13 cellular contexts compared by ENCODE assay signal in genomic region chr11:10762185-10762584, GRCh38. TPM values are rescaled to one million over a fixed set of nuclear protein-coding genes. Genes with fewer than 3 reads are reported as not detected.
A peak's percentile ranks its signal among the peaks of the same experiment; 100 is the strongest.
DNase-seq lines count a peak whose midpoint lies in the region; ATAC-seq, FAIRE-seq and TF ChIP-seq lines count a peak whose summit lies in the region.
"Had no signal": no experiment of that assay in that cellular context is flagged by ENCODE, and none has a peak within 500 bp of the region (broad histone marks: within the 10 kb centered on the region; RNA-seq: fewer than 3 reads in every experiment).

No MANE protein-coding gene starts in this region.

- TF ChIP-seq CTCF in activated B cell treated with CpG ODN at 0.5 μM for 24 hours (IDR thresholded peaks at IDR 0.05) = no peak
- TF ChIP-seq CTCF in ascending aorta (IDR thresholded peaks at IDR 0.05) = no peak
- no peak for TF ChIP-seq CTCF in D721Med (IDR thresholded peaks at IDR 0.05; ENCODE audit: insufficient read depth, missing control alignments)
- no peak for TF ChIP-seq CTCF in stomach (IDR thresholded peaks at IDR 0.05)

- H3K9me3 ChIP-seq in ascending aorta (no peaks in the 10 kb centered on the region), stomach (no peaks in the 10 kb centered on the region)
- H3K9me3 ChIP-seq: thoracic aorta had no signal

- H3K4me1 Mint-ChIP-seq in activated B cell treated with CpG ODN at 0.5 μM for 24 hours = peaks cover 29% of the 10 kb centered on the region

- intact Hi-C loops in activated B cell treated with CpG ODN at 0.5 μM for 24 hours (cut with micrococcal nuclease) = loop anchor here (1.0 to 5.0 kb wide), 2 partner anchors 11 to 1300 kb away; partner anchors contain the start of genes CTR9 and ZNF143
- intact Hi-C loops in ascending aorta (cut with DNase I) = no loop called here
- intact Hi-C loops in stomach (cut with DNase I; ENCODE audit: low total_unique reads) = no loop called here

- H3K36me3 ChIP-seq in ascending aorta = peaks cover 72 to 87% of the 10 kb centered on the region in 2 donors
- H3K36me3 ChIP-seq in stomach = peaks cover 0 to 65% (median 0%) of the 10 kb centered on the region in 4 donors

- H3K27me3 Mint-ChIP-seq in activated B cell treated with CpG ODN at 0.5 μM for 24 hours = no peaks in the 10 kb centered on the region

- peaks cover 31% of the 10 kb centered on the region for H3K36me3 Mint-ChIP-seq in activated B cell treated with CpG ODN at 0.5 μM for 24 hours (ENCODE audit: low read depth)

- H3K4me3 ChIP-seq in ascending aorta = no peak overlapping the region
- no peak overlapping the region for H3K4me3 ChIP-seq in stomach
- H3K4me3 ChIP-seq: thoracic aorta had no signal

- H3K27ac Mint-ChIP-seq in activated B cell treated with CpG ODN at 0.5 μM for 24 hours = peak overlapping the region; percentile 65

- peak overlapping the region; percentile 30 for H3K4me3 Mint-ChIP-seq in activated B cell treated with CpG ODN at 0.5 μM for 24 hours

- no peaks in the 10 kb centered on the region for H3K9me3 Mint-ChIP-seq in activated B cell treated with CpG ODN at 0.5 μM for 24 hours

- POLR2A ChIA-PET in activated B cell treated with CpG ODN at 0.5 μM for 24 hours (lab: Charles Lee) = interaction anchor here (1.3 to 3.7 kb wide), 4 partner anchors 11 to 221 kb away, joined by 4 to 23 read pairs (median 4); partner anchors contain the start of genes CTR9, EIF4G2, RNF141 and ZBED5

- peak; percentile 83 for ATAC-seq in GM18870 (IDR thresholded peaks at IDR 0.05; ENCODE audit: unreplicated experiment)
- peak; percentile 65 for ATAC-seq in GM21737 (IDR thresholded peaks at IDR 0.05; ENCODE audit: unreplicated experiment)
- ATAC-seq in HG03439 (IDR thresholded peaks at IDR 0.05; ENCODE audit: unreplicated experiment) = peak; percentile 73
- peak; percentile 73 for ATAC-seq in activated B cell treated with CpG ODN at 0.5 μM for 24 hours (ENCODE audit: low read depth)
- ATAC-seq in GM19023 (IDR thresholded peaks at IDR 0.05; ENCODE audit: unreplicated experiment) = no peak

- no peak for TF ChIP-seq POLR2A in stomach (IDR thresholded peaks at IDR 0.05)

- DNase-seq in activated B cell treated with CpG ODN at 0.5 μM for 24 hours (no peak), ascending aorta (ENCODE audit: low spot score in 2 of 2) (no peak), D721Med (ENCODE audit: insufficient read length, low spot score) (no peak), stomach (no peak)
- DNase-seq: DND-41; NCI-H510A treated with DMSO at 0.1 percent for 48 hours; stimulated activated CD4-positive, alpha-beta T cell treated with anti-CD3 and anti-CD28 coated beads, Interleukin-15, amount 100 ng/mL, for 24 hours had no signal

- no peak overlapping the region for H3K27ac ChIP-seq in ascending aorta
- no peak overlapping the region for H3K27ac ChIP-seq in stomach
- H3K27ac ChIP-seq: HL-60, thoracic aorta had no signal

- TF ChIP-seq EP300 in stomach (IDR thresholded peaks at IDR 0.05) = no peak

- no peaks in the 10 kb centered on the region for H3K4me1 ChIP-seq in ascending aorta
- H3K4me1 ChIP-seq in stomach = no peaks in the 10 kb centered on the region

- H3K27me3 ChIP-seq in ascending aorta (no peaks in the 10 kb centered on the region), stomach (no peaks in the 10 kb centered on the region)

- CTCF ChIA-PET in activated B cell treated with CpG ODN at 0.5 μM for 24 hours (lab: Charles Lee) = interaction anchor here (1.0 kb wide), 1 partner anchor 8 kb away, joined by 3 read pairs; no protein-coding TSS in a partner anchor

- FAIRE-seq in D721Med (lab: Jason Lieb, UNC) = no peak

RNA-seq across cellular contexts. Expression of gene CTR9, which starts 11.1 kb away (rescaled TPM):
- total RNA-seq in activated B cell treated with CpG ODN at 0.5 μM for 24 hours (50.6 and 52.8 TPM in 2 replicates), ascending aorta (3.1 TPM), stomach (10 to 100 TPM in 3 of 5 donors, 1 to 10 TPM in 2; 9.3 to 39.5 (median 21.9) TPM)
- 10 to 100 TPM in 2 of 3 donors, 1 to 10 TPM in 1; 9.1 to 10.4 (median 10.4) TPM for polyA plus RNA-seq in stomach

RNA-seq across cellular contexts. Expression of gene EIF4G2, which starts 46.5 kb away (rescaled TPM):
- total RNA-seq in activated B cell treated with CpG ODN at 0.5 μM for 24 hours = 675 and 769 TPM in 2 replicates
- total RNA-seq in ascending aorta = 311 TPM
- total RNA-seq in stomach = 100 to 1,000 TPM; 344 to 576 (median 400) TPM
- 100 to 1,000 TPM; 182 to 291 (median 286) TPM for polyA plus RNA-seq in stomach
